ENCODE assay signal across 13 cellular contexts in the genomic region with DNA sequence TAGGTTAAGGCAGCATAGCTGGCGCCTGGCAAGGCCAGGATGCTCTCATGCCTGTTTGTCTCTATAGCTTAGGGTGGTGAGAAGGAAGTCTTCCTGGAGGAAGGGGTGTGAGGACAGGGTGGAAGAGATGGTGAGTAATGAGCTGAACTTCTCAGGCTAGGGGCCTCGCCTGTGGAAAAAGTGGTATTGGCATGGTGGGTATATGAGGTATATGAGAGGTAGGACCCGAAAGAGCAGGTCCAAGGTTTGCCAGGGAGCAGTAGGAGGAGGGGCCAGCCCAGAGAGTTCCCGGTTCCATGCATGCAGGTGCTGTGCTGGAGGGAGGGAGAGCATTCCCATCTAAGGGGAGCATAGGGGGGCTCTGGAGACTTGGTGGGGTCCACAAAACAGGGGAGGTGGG. TPM values are rescaled to one million over a fixed set of nuclear protein-coding genes. Genes with fewer than 3 reads are reported as not detected.
DNase-seq lines count a peak whose midpoint lies in the region; ATAC-seq and TF ChIP-seq lines count a peak whose summit lies in the region.
"Had no signal": no experiment of that assay in that cellular context is flagged by ENCODE, and none has a peak within 500 bp of the region (broad histone marks: within the 10 kb centered on the region; RNA-seq: fewer than 3 reads in every experiment).

No MANE protein-coding gene starts in this region.

- H3K36me3 Mint-ChIP-seq in stimulated activated naive CD8-positive, alpha-beta T cell treated with anti-CD3 and anti-CD28 coated beads, Interleukin-15, Interleukin-2, amounts not matched to agents 100 ng/mL and 50 ng/mL, for 24 hours (ENCODE audit: low read depth): no peaks in the 10 kb centered on the region
- no peaks in the 10 kb centered on the region for H3K36me3 Mint-ChIP-seq in activated CD8-positive, alpha-beta T cell treated with anti-CD3 and anti-CD28 coated beads, Interleukin-2, amount 10 ng/mL, durations not matched to agents 7 days and 5 days (ENCODE audit: low read depth)

- peak overlapping the region; percentile 17 for H3K4me3 Mint-ChIP-seq in stimulated activated naive CD8-positive, alpha-beta T cell treated with anti-CD3 and anti-CD28 coated beads, Interleukin-15, Interleukin-2, amounts not matched to agents 100 ng/mL and 50 ng/mL, for 24 hours
- H3K4me3 Mint-ChIP-seq in activated CD8-positive, alpha-beta T cell treated with anti-CD3 and anti-CD28 coated beads, Interleukin-2, amount 10 ng/mL, durations not matched to agents 7 days and 5 days: peak overlapping the region; percentile 56
- H3K4me3 Mint-ChIP-seq: HFFc6; T-helper 2 cell treated with Interferon-gamma antibody and Interleukin-4, amounts not matched to agents 5 μg/mL and 100 μg/mL, for 36 hours had no signal

- intact Hi-C loops in transverse colon (cut with DNase I; ENCODE audit: low total_unique reads) (no loop called here), sciatic nerve (cut with DNase I) (no loop called here)

- in situ Hi-C loops in transverse colon (cut with MboI; ENCODE audit: low pct_ligation_motif_present in 1 of 4, low pct_unique_long_range_greater_than_20kb in 1 of 4, low sequenced_read_pairs in 3 of 4): loop anchor here in 1 of 4 donors (10.0 kb wide), 1 partner anchor 65 kb away; no protein-coding TSS in a partner anchor

- H3K9me3 ChIP-seq in iPS-20b (ENCODE audit: insufficient read depth, low read depth, low read length) (no peaks in the 10 kb centered on the region), transverse colon (no peaks in the 10 kb centered on the region)
- H3K9me3 ChIP-seq: colonic mucosa had no signal

- 65 to 88% methylated on average over 2 to 4 of the region's 4 CpGs for WGBS in transverse colon (ENCODE audit: low coverage in 1 of 2), 2 donors

- TF ChIP-seq EP300 in transverse colon (IDR thresholded peaks at IDR 0.05; ENCODE audit: low read depth): no peak

- TF ChIP-seq POLR2A in transverse colon (IDR thresholded peaks at IDR 0.05): no peak

- H3K36me3 ChIP-seq in iPS-20b (ENCODE audit: insufficient read depth, low read depth, low read length) (no peaks in the 10 kb centered on the region), transverse colon (no peaks in the 10 kb centered on the region)
- H3K36me3 ChIP-seq: colonic mucosa had no signal

- CTCF ChIA-PET in activated CD8-positive, alpha-beta T cell treated with anti-CD3 and anti-CD28 coated beads, Interleukin-2, amount 10 ng/mL, durations not matched to agents 7 days and 5 days (lab: Charles Lee): interaction anchor here (0.7 to 14.5 kb wide), 20 partner anchors 12 to 1489 kb away, joined by 3 to 486 read pairs (median 5); a partner anchor contains a TSS

- no peak for TF ChIP-seq CTCF in transverse colon (IDR thresholded peaks at IDR 0.05)

- H3K27ac Mint-ChIP-seq in stimulated activated naive CD8-positive, alpha-beta T cell treated with anti-CD3 and anti-CD28 coated beads, Interleukin-15, Interleukin-2, amounts not matched to agents 100 ng/mL and 50 ng/mL, for 24 hours: peak overlapping the region; percentile 31
- H3K27ac Mint-ChIP-seq in activated CD8-positive, alpha-beta T cell treated with anti-CD3 and anti-CD28 coated beads, Interleukin-2, amount 10 ng/mL, durations not matched to agents 7 days and 5 days: peak overlapping the region; percentile 74
- H3K27ac Mint-ChIP-seq: HFFc6; T-helper 2 cell treated with Interferon-gamma antibody and Interleukin-4, amounts not matched to agents 5 μg/mL and 100 μg/mL, for 36 hours had no signal

- no peak for DNase-seq in stimulated activated naive CD8-positive, alpha-beta T cell treated with anti-CD3 and anti-CD28 coated beads, Interleukin-15, Interleukin-2, amounts not matched to agents 100 U/mL and 50 U/mL, for 24 hours
- no peak for DNase-seq in activated CD8-positive, alpha-beta T cell treated with anti-CD3 and anti-CD28 coated beads, Interleukin-2, amount 10 ng/mL, durations not matched to agents 7 days and 5 days
- DNase-seq in transverse colon: no peak
- DNase-seq in NCI-H82 treated with DMSO at 0.1 percent for 48 hours (lab: John Stamatoyannopoulos, UW; ENCODE audit: unreplicated experiment): no peak
- no peak for DNase-seq in sciatic nerve (ENCODE audit: low spot score)
- no peak for DNase-seq in germinal center (ENCODE audit: low spot score)
- DNase-seq: colonic mucosa had no signal

- H3K4me3 ChIP-seq in iPS-20b (ENCODE audit: low read length) (peak overlapping the region; percentile 14; the same call in 1 of the 2 replicates), transverse colon (no peak overlapping the region)
- H3K4me3 ChIP-seq: colonic mucosa had no signal

- H3K27ac ChIP-seq in iPS-20b (ENCODE audit: low read length) (no peak overlapping the region), transverse colon (no peak overlapping the region)
- H3K27ac ChIP-seq: colonic mucosa, epithelial cell of prostate had no signal

- H3K4me1 ChIP-seq in iPS-20b (ENCODE audit: insufficient read depth, low read length): no peaks in the 10 kb centered on the region
- H3K4me1 ChIP-seq in transverse colon: peaks cover 6 to 21% (median 20%) of the 10 kb centered on the region in 4 donors

- H3K27me3 ChIP-seq in iPS-20b (ENCODE audit: insufficient read depth, low read length): peaks cover 74% of the 10 kb centered on the region
- H3K27me3 ChIP-seq in transverse colon: peaks cover 15% of the 10 kb centered on the region

- no peak overlapping the region for H3K9ac ChIP-seq in iPS-20b (ENCODE audit: low read depth, low read length)

- no peaks in the 10 kb centered on the region for H3K27me3 Mint-ChIP-seq in stimulated activated naive CD8-positive, alpha-beta T cell treated with anti-CD3 and anti-CD28 coated beads, Interleukin-15, Interleukin-2, amounts not matched to agents 100 ng/mL and 50 ng/mL, for 24 hours
- H3K27me3 Mint-ChIP-seq in activated CD8-positive, alpha-beta T cell treated with anti-CD3 and anti-CD28 coated beads, Interleukin-2, amount 10 ng/mL, durations not matched to agents 7 days and 5 days (ENCODE audit: low read depth): peaks cover 2% of the 10 kb centered on the region

- H3K9me3 Mint-ChIP-seq in stimulated activated naive CD8-positive, alpha-beta T cell treated with anti-CD3 and anti-CD28 coated beads, Interleukin-15, Interleukin-2, amounts not matched to agents 100 ng/mL and 50 ng/mL, for 24 hours: no peaks in the 10 kb centered on the region
- H3K9me3 Mint-ChIP-seq in activated CD8-positive, alpha-beta T cell treated with anti-CD3 and anti-CD28 coated beads, Interleukin-2, amount 10 ng/mL, durations not matched to agents 7 days and 5 days (ENCODE audit: insufficient read depth): no peaks in the 10 kb centered on the region
- H3K9me3 Mint-ChIP-seq: HFFc6; T-helper 2 cell treated with Interferon-gamma antibody and Interleukin-4, amounts not matched to agents 5 μg/mL and 100 μg/mL, for 36 hours had no signal

- ATAC-seq in stimulated activated naive CD8-positive, alpha-beta T cell treated with anti-CD3 and anti-CD28 coated beads, Interleukin-15, Interleukin-2, amounts not matched to agents 100 U/mL and 50 U/mL, for 24 hours: no peak
- no peak for ATAC-seq in activated CD8-positive, alpha-beta T cell treated with anti-CD3 and anti-CD28 coated beads, Interleukin-2, amount 10 ng/mL, durations not matched to agents 7 days and 5 days
- ATAC-seq in sciatic nerve: no peak

- POLR2A ChIA-PET in activated CD8-positive, alpha-beta T cell treated with anti-CD3 and anti-CD28 coated beads, Interleukin-2, amount 10 ng/mL, durations not matched to agents 7 days and 5 days (lab: Charles Lee): interaction anchor here (0.8 to 1.3 kb wide), 2 partner anchors 13 to 17 kb away, joined by 3 to 4 read pairs; no protein-coding TSS in a partner anchor

- H3K4me1 Mint-ChIP-seq in stimulated activated naive CD8-positive, alpha-beta T cell treated with anti-CD3 and anti-CD28 coated beads, Interleukin-15, Interleukin-2, amounts not matched to agents 100 ng/mL and 50 ng/mL, for 24 hours (ENCODE audit: low read depth): peaks cover 42% of the 10 kb centered on the region
- peaks cover 42% of the 10 kb centered on the region for H3K4me1 Mint-ChIP-seq in activated CD8-positive, alpha-beta T cell treated with anti-CD3 and anti-CD28 coated beads, Interleukin-2, amount 10 ng/mL, durations not matched to agents 7 days and 5 days (ENCODE audit: low read depth)

RNA-seq across cellular contexts. Expression of a gene that starts 13.4 kb away (rescaled TPM):
- 10 to 100 TPM; 11.0 to 12.5 TPM for total RNA-seq in activated CD8-positive, alpha-beta T cell treated with anti-CD3 and anti-CD28 coated beads, Interleukin-2, amount 10 ng/mL, durations not matched to agents 7 days and 5 days
- total RNA-seq in transverse colon (10 to 100 TPM in 2 of 4 donors, 1 to 10 TPM in 2; 5.9 to 20.6 (median 9.7) TPM), sciatic nerve (124 TPM)

RNA-seq across cellular contexts. Expression of a gene that starts 31.1 kb away (rescaled TPM):
- 1 to 10 TPM; 4.3 to 5.6 TPM for total RNA-seq in activated CD8-positive, alpha-beta T cell treated with anti-CD3 and anti-CD28 coated beads, Interleukin-2, amount 10 ng/mL, durations not matched to agents 7 days and 5 days
- total RNA-seq in transverse colon (100 to 1,000 TPM in 1 of 4 donors, 10 to 100 TPM in 3; 50.7 to 102 (median 76.9) TPM), sciatic nerve (688 TPM)

RNA-seq across cellular contexts. Expression of a gene that starts 49.7 kb away (rescaled TPM):
- total RNA-seq in activated CD8-positive, alpha-beta T cell treated with anti-CD3 and anti-CD28 coated beads, Interleukin-2, amount 10 ng/mL, durations not matched to agents 7 days and 5 days: 10 to 100 TPM; 28.8 to 31.1 TPM
- 10 to 100 TPM; 15.7 to 64.1 (median 51.6) TPM for total RNA-seq in transverse colon
- 28.2 TPM for total RNA-seq in sciatic nerve

RNA-seq across cellular contexts. Expression of a gene that starts 59.4 kb away (rescaled TPM):
- not detected for total RNA-seq in activated CD8-positive, alpha-beta T cell treated with anti-CD3 and anti-CD28 coated beads, Interleukin-2, amount 10 ng/mL, durations not matched to agents 7 days and 5 days
- total RNA-seq in transverse colon (1 to 10 TPM in 1 of 4 donors, under 1 TPM in 2, not detected in 1; 0.64 to 1.5 (median 0.80) TPM), sciatic nerve (12.4 TPM)
- total RNA-seq: frontal cortex, HFFc6 had no signal

Comparison
In these comparisons a context has a peak if more than half of its experiments do, and no peak if none do; other contexts are left out.
1. RNA of a gene that starts 31.1 kb away (total RNA-seq): 688 TPM in sciatic nerve (single experiment) and 50.7 to 102 TPM in transverse colon; 4.3 to 5.6 TPM in activated CD8-positive, alpha-beta T cell treated with anti-CD3 and anti-CD28 coated beads, Interleukin-2, amount 10 ng/mL, durations not matched to agents 7 days and 5 days; every median in the first group is over 4 times any median in the second.